In genomic region chr2:156435392-156435724, GRCh38 we compare ENCODE assay signal across 8 cellular contexts. TPM values are rescaled to one million over a fixed set of nuclear protein-coding genes. Genes with fewer than 3 reads are reported as not detected.
A peak's percentile ranks its signal among the peaks of the same experiment; 100 is the strongest.
DNase-seq lines count a peak whose midpoint lies in the region; ATAC-seq, FAIRE-seq and TF ChIP-seq lines count a peak whose summit lies in the region.

No MANE protein-coding gene starts in this region.

- ATAC-seq in GM19395 (IDR thresholded peaks at IDR 0.05; ENCODE audit: unreplicated experiment): peak; percentile 0
- no peak for ATAC-seq in GM21367 (IDR thresholded peaks at IDR 0.05; ENCODE audit: unreplicated experiment)
- ATAC-seq in HG03565 (IDR thresholded peaks at IDR 0.05; ENCODE audit: unreplicated experiment): no peak

- H3K9me3 ChIP-seq in Loucy (ENCODE audit: insufficient read depth, low read depth, low read length): no peaks in the 10 kb centered on the region
- H3K9me3 ChIP-seq in muscle layer of colon (ENCODE audit: low read length): no peaks in the 10 kb centered on the region

- H3K9me2 ChIP-seq in Loucy (replicated peaks; ENCODE audit: low read depth, low read length): no peaks in the 10 kb centered on the region

- peak overlapping the region; percentile 77 for H3K4me3 ChIP-seq in Loucy (ENCODE audit: low read length, poor library complexity, severe bottlenecking)
- peak overlapping the region; percentile 97 for H3K4me3 ChIP-seq in coronary artery
- peak overlapping the region; percentile 65 to 81 for H3K4me3 ChIP-seq in muscle layer of colon (ENCODE audit: low read depth in 1 of 2, low read length in 2 of 2)

- H3K27ac ChIP-seq in coronary artery (peak overlapping the region; percentile 89 to 100), muscle layer of colon (ENCODE audit: low read depth, low read length) (peak overlapping the region; percentile 93)

- peaks cover 23% of the 10 kb centered on the region for H3K79me2 ChIP-seq in Loucy (ENCODE audit: insufficient read depth, low read length)

- H3K36me3 ChIP-seq in Loucy (ENCODE audit: insufficient read depth, low read length) (no peaks in the 10 kb centered on the region), muscle layer of colon (ENCODE audit: insufficient read depth, low read length) (no peaks in the 10 kb centered on the region)

- peak overlapping the region; percentile 98 for H3K4me2 ChIP-seq in Loucy (ENCODE audit: low read depth, low read length, poor library complexity, severe bottlenecking)

- H3K9ac ChIP-seq in Loucy (ENCODE audit: low read depth, low read length, poor library complexity, severe bottlenecking) (peak overlapping the region; percentile 73), muscle layer of colon (ENCODE audit: low read length) (peak overlapping the region; percentile 62)

- H3F3A ChIP-seq in Loucy (ENCODE audit: low read depth): 0 out of 2 replicates have a peak, but pooled peaks cover 9% of the 10 kb centered on the region

- no peaks in the 10 kb centered on the region for H4K20me1 ChIP-seq in Loucy (ENCODE audit: insufficient read depth, low read length, poor library complexity, severe bottlenecking)

- H3K4me1 ChIP-seq in Loucy (ENCODE audit: insufficient read depth, low read length, poor library complexity, severe bottlenecking) (peaks cover 33% of the 10 kb centered on the region), muscle layer of colon (ENCODE audit: insufficient read depth, low read length) (peaks cover 23% of the 10 kb centered on the region)

- peak; percentile 76 for DNase-seq in coronary artery (ENCODE audit: low spot score)
- DNase-seq in SIG-M5 treated with dmso at 0.1 percent for 504 hours (lab: John Stamatoyannopoulos, UW; ENCODE audit: unreplicated experiment): no peak
- DNase-seq in frontal cortex (ENCODE audit: low spot score in 2 of 2): no peak

- no peaks in the 10 kb centered on the region for H3K27me3 ChIP-seq in Loucy (ENCODE audit: insufficient read depth, low read length, poor library complexity, severe bottlenecking)
- H3K27me3 ChIP-seq in muscle layer of colon (ENCODE audit: control insufficient read depth in 1 of 2, insufficient read depth in 2 of 2, low read length in 2 of 2): no peaks in the 10 kb centered on the region

- no peak for TF ChIP-seq CTCF in Loucy (conservative IDR thresholded peaks at IDR 0.05; ENCODE audit: low read length)
- TF ChIP-seq CTCF in coronary artery (IDR thresholded peaks at IDR 0.05): no peak

- no peak for FAIRE-seq in frontal cortex (lab: Jason Lieb, UNC)

- peak overlapping the region; percentile 64 for H2AFZ ChIP-seq in Loucy (ENCODE audit: low read length)

RNA-seq across cellular contexts. Expression of gene GPD2, which starts 0.8 kb away (rescaled TPM):
- total RNA-seq in frontal cortex: 163 TPM
